ENCODE assay signal across 1 cellular context in genomic region chr2:221551864-221552263, GRCh38.
TF ChIP-seq lines count a peak whose summit lies in the region.

No MANE protein-coding gene starts in this region.

TF ChIP-seq in WTC11, 78 proteins besides CTCF, POLR2A, EP300 and RAD21 (continued from another document):
- TF ChIP-seq AR (CRISPR knock-in tag; IDR thresholded peaks at IDR 0.05) (no peak), TEAD1 (CRISPR knock-in tag; IDR thresholded peaks at IDR 0.05) (no peak), NR2C2 (CRISPR knock-in tag; IDR thresholded peaks at IDR 0.05) (no peak)
